In genomic region chr3:190593075-190593474, GRCh38 we compare ENCODE assay signal across 15 cellular contexts.
"Had no signal": no experiment of that assay in that cellular context is flagged by ENCODE, and none has a peak within 500 bp of the region (broad histone marks: within the 10 kb centered on the region; RNA-seq: fewer than 3 reads in every experiment).

No MANE protein-coding gene starts in this region.

- ATAC-seq: effector memory CD8-positive, alpha-beta T cell; foreskin keratinocyte; left lung; lower lobe of right lung; natural killer cell treated with Interleukin-12 subunit alpha and Interleukin-12 subunit beta and Interleukin-15 and Interleukin-18, amount 100 ng/mL, for 72 hours had no signal

- DNase-seq: effector memory CD8-positive, alpha-beta T cell; esophagus squamous epithelium; foreskin keratinocyte; immature natural killer cell; left lung; lower lobe of right lung; occipital lobe; sigmoid colon; stimulated activated CD4-positive, alpha-beta T cell treated with anti-CD3 and anti-CD28 coated beads, Interleukin-2, amount 100 ng/mL, for 24 hours; stimulated activated CD4-positive, alpha-beta T cell treated with anti-CD3 and anti-CD28 coated beads, Interleukin-4, amount 100 ng/mL, for 4 hours; stimulated activated naive CD4-positive, alpha-beta T cell; stomach; substantia nigra; transverse colon had no signal
